18 cellular contexts compared by ENCODE assay signal in genomic region chr3:98735761-98736269, GRCh38. TPM values are rescaled to one million over a fixed set of nuclear protein-coding genes. Genes with fewer than 3 reads are reported as not detected.
A peak's percentile ranks its signal among the peaks of the same experiment; 100 is the strongest.
DNase-seq lines count a peak whose midpoint lies in the region; ATAC-seq, FAIRE-seq and TF ChIP-seq lines count a peak whose summit lies in the region.
"Had no signal": no experiment of that assay in that cellular context is flagged by ENCODE, and none has a peak within 500 bp of the region (broad histone marks: within the 10 kb centered on the region; RNA-seq: fewer than 3 reads in every experiment).

No MANE protein-coding gene starts in this region.

- H3K4me1 ChIP-seq in HepG2 (ENCODE audit: insufficient read depth, low read length) (peaks cover 66% of the 10 kb centered on the region), right lobe of liver (peaks cover 0 to 35% (median 3%) of the 10 kb centered on the region in 4 donors), stomach (peaks cover 10 to 59% (median 34%) of the 10 kb centered on the region in 4 donors)
- H3K4me1 ChIP-seq: SJCRH30 had no signal

- H3K9me3 ChIP-seq in HepG2 (ENCODE audit: low read length) (no peaks in the 10 kb centered on the region), right lobe of liver (no peaks in the 10 kb centered on the region), stomach (no peaks in the 10 kb centered on the region)
- H3K9me3 ChIP-seq: A549, SJCRH30 had no signal

- intact Hi-C loops in HepG2 (cut with micrococcal nuclease; ENCODE audit: unreplicated experiment) (no loop called here), right lobe of liver (cut with DNase I) (loop anchor here in 1 of 2 donors (10.0 kb wide), 1 partner anchor 49 kb away; no protein-coding TSS in a partner anchor), stomach (cut with DNase I; ENCODE audit: low total_unique reads) (no loop called here)

- H3K9ac ChIP-seq in HepG2 (ENCODE audit: insufficient read depth, low read depth, low read length) = no peak overlapping the region

- TF ChIP-seq CTCF in HepG2 (CRISPR knock-in tag; IDR thresholded peaks at IDR 0.05) = no peak
- no peak for TF ChIP-seq CTCF in right lobe of liver (IDR thresholded peaks at IDR 0.05)
- TF ChIP-seq CTCF in stomach (IDR thresholded peaks at IDR 0.05) = no peak

- H3K27me3 ChIP-seq in HepG2 (ENCODE audit: control insufficient read depth in 1 of 2, insufficient read depth in 2 of 2, low read length in 2 of 2) (no peaks in the 10 kb centered on the region; a peak in 1 of 5 replicates), right lobe of liver (no peaks in the 10 kb centered on the region), stomach (peaks cover 0 to 30% (median 5%) of the 10 kb centered on the region in 3 donors)
- H3K27me3 ChIP-seq: SJCRH30 had no signal

- H3K27ac ChIP-seq in HepG2 (ENCODE audit: extremely low read length, insufficient read depth, low read length) (no peak overlapping the region), right lobe of liver (no peak overlapping the region), stomach (no peak overlapping the region)
- H3K27ac ChIP-seq: A549, RWPE1, SJCRH30 had no signal

- 94% methylated on average over 1 of the region's 1 CpG for WGBS in HepG2 (ENCODE audit: low lambda C conversion rate)
- WGBS in right lobe of liver (ENCODE audit: insufficient coverage, low coverage, low lambda C conversion rate, missing lambda C conversion rate) = 100% methylated on average over 1 of the region's 1 CpG
- 39 to 72% (median 68%) methylated on average over 1 of the region's 1 CpG for WGBS in stomach, 5 donors

- H3K4me2 ChIP-seq in HepG2 (ENCODE audit: low read depth, low read length) = peak overlapping the region; percentile 87; the same call in 1 of the 2 replicates
- H3K4me2 ChIP-seq: A549 had no signal

- peaks cover 0 to 10% of the 10 kb centered on the region in 2 experiments; a peak in 1 of 5 replicates for H3K36me3 ChIP-seq in HepG2 (replicated peaks in 1 of 2; ENCODE audit: control insufficient read depth in 1 of 2, insufficient read depth in 2 of 2, low read length in 2 of 2)
- H3K36me3 ChIP-seq in right lobe of liver = no peaks in the 10 kb centered on the region
- no peaks in the 10 kb centered on the region for H3K36me3 ChIP-seq in stomach
- H3K36me3 ChIP-seq: SJCRH30 had no signal

- peaks cover 70% of the 10 kb centered on the region for H3K79me2 ChIP-seq in HepG2 (ENCODE audit: insufficient read depth, low read length)

- no peak overlapping the region for H3K4me3 ChIP-seq in HepG2 (replicated peaks in 1 of 3; ENCODE audit: insufficient read depth in 1 of 3, low read depth in 2 of 3, low read length in 3 of 3)
- no peak overlapping the region for H3K4me3 ChIP-seq in right lobe of liver
- no peak overlapping the region for H3K4me3 ChIP-seq in stomach
- H3K4me3 ChIP-seq: A549, SJCRH30 had no signal

- ATAC-seq in HepG2 = no peak
- ATAC-seq in right lobe of liver = no peak
- ATAC-seq in GM19455 (IDR thresholded peaks at IDR 0.05; ENCODE audit: unreplicated experiment) = no peak
- ATAC-seq in HG03439 (IDR thresholded peaks at IDR 0.05; ENCODE audit: unreplicated experiment) = no peak
- ATAC-seq: A549 had no signal

- TF ChIP-seq RAD21 in HepG2 (CRISPR knock-in tag; IDR thresholded peaks at IDR 0.05) = no peak

- TF ChIP-seq EP300 in HepG2 (IDR thresholded peaks at IDR 0.05; ENCODE audit: low read depth in 2 of 2, low read length in 2 of 2) (no peak), HepG2 (CRISPR knock-in tag; IDR thresholded peaks at IDR 0.05; ENCODE audit: borderline replicate concordance) (no peak), stomach (IDR thresholded peaks at IDR 0.05) (no peak)

- no peak for FAIRE-seq in HepG2 (lab: Jason Lieb, UNC)
- no peak for FAIRE-seq in frontal cortex (lab: Jason Lieb, UNC)
- FAIRE-seq: A549, GM12891 had no signal

- no peak overlapping the region for H2AFZ ChIP-seq in HepG2 (ENCODE audit: low read length)

- CTCF ChIA-PET in HepG2 (lab: Yijun Ruan, JAX; ENCODE audit: low intra/inter-chr PET ratio, low total read pairs) = no interaction called here

- DNase-seq in HepG2 (ENCODE audit: low spot score) (no peak), right lobe of liver (no peak), amniotic epithelial cell (ENCODE audit: low read depth) (peak; percentile 34), iris pigment epithelial cell (ENCODE audit: low read depth) (peak; percentile 29), frontal cortex (ENCODE audit: low spot score in 2 of 2) (no peak), stomach (no peak)
- DNase-seq: COR-L47, HFFc6, NCI-H1417, NCI-H1930, NCI-H2171 treated with DMSO at 0.1 percent for 48 hours, NCI-H510A treated with DMSO at 0.1 percent for 48 hours, SJCRH30 had no signal

- TF ChIP-seq POLR2A in HepG2 (IDR thresholded peaks at IDR 0.05; ENCODE audit: insufficient read depth in 1 of 2, low read depth in 2 of 2, low read length in 2 of 2) (no peak), right lobe of liver (IDR thresholded peaks at IDR 0.05) (no peak), stomach (IDR thresholded peaks at IDR 0.05) (no peak)

- no TSS peak for BruUV-seq in HepG2 (replicated peaks; lab: Mats Ljungman, UMichigan)

- in situ Hi-C loops in HepG2 (cut with HindIII; ENCODE audit: extremely low pct_ligation_motif_present, low pct_unique_long_range_greater_than_20kb) = no loop called here

- POLR2A ChIA-PET in HepG2 (lab: Yijun Ruan, JAX) = no interaction called here

- H4K20me1 ChIP-seq in HepG2 (ENCODE audit: insufficient read depth, low read length) = no peaks in the 10 kb centered on the region; the same call in 1 of the 2 replicates

TF ChIP-seq in HepG2, 621 proteins besides CTCF, POLR2A, EP300 and RAD21:
- TF ChIP-seq MZF1 (CRISPR knock-in tag; IDR thresholded peaks at IDR 0.05; ENCODE audit: borderline replicate concordance) (no peak), BCL6 (CRISPR knock-in tag; IDR thresholded peaks at IDR 0.05) (peak; percentile 94), NFIC (IDR thresholded peaks at IDR 0.05; ENCODE audit: low read length) (no peak)

RNA-seq across cellular contexts. Expression of gene ST3GAL6, which starts 27.3 kb away (rescaled TPM):
- total RNA-seq in HepG2 (2016; rRNA removed; fragmentation: Illumina TruSeq; extraction: Trizol) (16.3 and 23.2 TPM in 2 replicates), right lobe of liver (10 to 100 TPM; 17.8 to 69.6 (median 31.5) TPM), frontal cortex (18.3 TPM), stomach (100 to 1,000 TPM in 1 of 5 donors, 10 to 100 TPM in 3, not detected in 1; 13.6 to 129 (median 40.3) TPM)
- total RNA-seq in HepG2 (2016; cell fraction: cytosol; rRNA removed; fragmentation: Illumina TruSeq; extraction: Trizol; ENCODE audit: low read depth) = 42.6 and 48.7 TPM in 2 replicates
- 18.1 and 25.7 TPM in 2 replicates for total RNA-seq in HepG2 (2016; cell fraction: insoluble cytoplasmic fraction; rRNA removed; fragmentation: Illumina TruSeq; extraction: Trizol)
- total RNA-seq in HepG2 (2016; cell fraction: membrane; rRNA removed; fragmentation: Illumina TruSeq; extraction: Trizol) = 26.9 and 29.4 TPM in 2 replicates
- total RNA-seq in HepG2 (2016; cell fraction: nucleus; rRNA removed; fragmentation: Illumina TruSeq; extraction: Trizol) = 36.0 and 39.4 TPM in 2 replicates
- polyA plus RNA-seq in HepG2 (2011; rRNA removed) (11.7 and 17.5 TPM in 2 replicates), stomach (1 to 10 TPM; 5.8 to 7.7 (median 6.1) TPM)
- 6.4 and 9.1 TPM in 2 replicates for polyA plus RNA-seq in HepG2 (2011; cell fraction: cytosol; rRNA removed)
- 12.3 and 12.7 TPM in 2 replicates for polyA plus RNA-seq in HepG2 (2011; cell fraction: nucleus; rRNA removed)
- 12.2 and 16.3 TPM in 2 replicates for polyA plus RNA-seq in HepG2 (2012)
- polyA plus RNA-seq in HepG2 (2016; cell fraction: cytosol; fragmentation: Illumina TruSeq; extraction: Trizol; ENCODE audit: low read depth) = 8.6 and 11.5 TPM in 2 replicates
- 18.1 and 18.9 TPM in 2 replicates for polyA plus RNA-seq in HepG2 (2016; cell fraction: insoluble cytoplasmic fraction; fragmentation: Illumina TruSeq; extraction: Trizol; ENCODE audit: low read depth)
- polyA plus RNA-seq in HepG2 (2016; cell fraction: membrane; fragmentation: Illumina TruSeq; extraction: Trizol; ENCODE audit: low read depth) = 13.3 and 15.7 TPM in 2 replicates
- polyA plus RNA-seq in HepG2 (2016; cell fraction: nucleus; fragmentation: Illumina TruSeq; extraction: Trizol; ENCODE audit: insufficient read depth, low read depth) = 68.6 and 70.2 TPM in 2 replicates
- 12.2 TPM in 1 of 2 replicates, not detected in the other for polyA minus RNA-seq in HepG2 (2011; rRNA and poly(A)+ RNA removed; ENCODE audit: low replicate concordance)
- polyA minus RNA-seq in HepG2 (2011; cell fraction: cytosol; rRNA and poly(A)+ RNA removed) = 13.5 and 16.5 TPM in 2 replicates
- 33.6 and 35.4 TPM in 2 replicates for polyA minus RNA-seq in HepG2 (2011; cell fraction: nucleus; rRNA and poly(A)+ RNA removed)
- total RNA-seq: HFFc6 had no signal

Comparison
In these comparisons a context has a peak if more than half of its experiments do, and no peak if none do; other contexts are left out.
1. DNase-seq: peak in amniotic epithelial cell (single experiment) and iris pigment epithelial cell (single experiment); none in HepG2 (single experiment), right lobe of liver (0 of 3), frontal cortex (0 of 2) and stomach (single experiment).